Comparison of ENCODE assay signal across 8 cellular contexts in the genomic region with DNA sequence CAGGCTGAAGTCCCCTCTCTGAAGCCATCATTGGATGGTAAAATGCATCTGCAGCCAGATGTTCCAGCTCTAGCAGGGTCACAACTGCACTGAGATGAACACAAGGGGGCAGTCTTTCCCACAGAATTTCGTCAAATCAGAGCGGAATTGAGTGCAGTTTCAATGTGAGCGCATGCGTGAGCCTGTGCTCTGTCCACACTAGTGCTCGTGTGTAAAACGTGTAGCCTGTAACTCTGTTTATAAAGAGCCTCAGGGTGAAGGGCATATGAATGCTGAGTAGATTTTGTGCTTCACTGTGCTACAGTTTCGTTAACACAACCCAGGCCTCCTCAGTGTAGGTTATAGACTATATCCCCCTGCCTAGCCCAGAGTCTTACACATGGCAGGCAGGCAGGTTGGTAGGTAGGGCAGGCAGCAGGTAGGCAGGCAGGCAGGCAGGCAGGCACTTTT.
DNase-seq lines count a peak whose midpoint lies in the region; ATAC-seq and TF ChIP-seq lines count a peak whose summit lies in the region.

No MANE protein-coding gene starts in this region.

- H3K9me3 Mint-ChIP-seq in neural crest cell = no peaks in the 10 kb centered on the region

- no peak overlapping the region; the same call in 1 of the 2 replicates for H3K4me2 ChIP-seq in OCI-LY1 (ENCODE audit: low read length)

- H3K36me3 Mint-ChIP-seq in neural crest cell (ENCODE audit: low read depth) = no peaks in the 10 kb centered on the region

- H3K27ac ChIP-seq in OCI-LY1 (ENCODE audit: low read depth, low read length, poor library complexity, severe bottlenecking) = no peak overlapping the region

- no peaks in the 10 kb centered on the region for H3F3A ChIP-seq in OCI-LY1 (ENCODE audit: insufficient read depth, low read length)

- H3K9me2 ChIP-seq in OCI-LY1 (ENCODE audit: low read depth, low read length) = no peaks in the 10 kb centered on the region

- H3K27me3 ChIP-seq in OCI-LY1 (ENCODE audit: insufficient read depth, low read length) = no peaks in the 10 kb centered on the region

- H3K9ac ChIP-seq in OCI-LY1 (ENCODE audit: low read length) = no peak overlapping the region

- no peaks in the 10 kb centered on the region for H3K9me3 ChIP-seq in OCI-LY1 (ENCODE audit: low read length)

- no peak overlapping the region for H3K4me3 Mint-ChIP-seq in neural crest cell

- H3K4me1 ChIP-seq in OCI-LY1 (ENCODE audit: insufficient read depth, low read length, severe bottlenecking) = no peaks in the 10 kb centered on the region

- peak; percentile 91 for ATAC-seq in GM19468 (IDR thresholded peaks at IDR 0.05; ENCODE audit: extremely low read depth, unreplicated experiment)

- no peaks in the 10 kb centered on the region for H3K36me3 ChIP-seq in OCI-LY1 (ENCODE audit: insufficient read depth, low read length)

- H3K4me1 Mint-ChIP-seq in neural crest cell = peaks cover 6% of the 10 kb centered on the region

- H3K27me3 Mint-ChIP-seq in neural crest cell (ENCODE audit: low read depth) = no peaks in the 10 kb centered on the region

- H3K4me3 ChIP-seq in OCI-LY1 (ENCODE audit: low read depth, low read length, poor library complexity, severe bottlenecking) = no peak overlapping the region

- H4K20me1 ChIP-seq in OCI-LY1 (ENCODE audit: insufficient read depth, low read length) = no peaks in the 10 kb centered on the region

- no peaks in the 10 kb centered on the region for H3K79me2 ChIP-seq in OCI-LY1 (ENCODE audit: insufficient read depth, low read length)

- peak; percentile 80 for TF ChIP-seq CTCF in OCI-LY1 (IDR thresholded peaks at IDR 0.05; ENCODE audit: low read length)
- peak; percentile 80 for TF ChIP-seq CTCF in neural crest cell (conservative IDR thresholded peaks at IDR 0.05)

- peak; percentile 89 for DNase-seq in DMS 273 (lab: John Stamatoyannopoulos, UW; ENCODE audit: unreplicated experiment)
- DNase-seq in HK-2 (ENCODE audit: unreplicated experiment) = peak; percentile 45
- DNase-seq in activated T-cell treated with anti-CD3 and anti-CD28 coated beads for 24 hours (ENCODE audit: low read depth) = peak; percentile 65
- DNase-seq in fibroblast of gingiva (ENCODE audit: low read depth) = peak; percentile 70
- peak; percentile 80 for DNase-seq in neural crest cell (ENCODE audit: low read depth, low spot score)
- peak; percentile 65 for DNase-seq in stromal cell of bone marrow (ENCODE audit: low read depth)

- no peak overlapping the region for H2AFZ ChIP-seq in OCI-LY1 (ENCODE audit: low read length)

- no peak overlapping the region for H3K27ac Mint-ChIP-seq in neural crest cell (ENCODE audit: unreplicated experiment)
